In the genomic region with DNA sequence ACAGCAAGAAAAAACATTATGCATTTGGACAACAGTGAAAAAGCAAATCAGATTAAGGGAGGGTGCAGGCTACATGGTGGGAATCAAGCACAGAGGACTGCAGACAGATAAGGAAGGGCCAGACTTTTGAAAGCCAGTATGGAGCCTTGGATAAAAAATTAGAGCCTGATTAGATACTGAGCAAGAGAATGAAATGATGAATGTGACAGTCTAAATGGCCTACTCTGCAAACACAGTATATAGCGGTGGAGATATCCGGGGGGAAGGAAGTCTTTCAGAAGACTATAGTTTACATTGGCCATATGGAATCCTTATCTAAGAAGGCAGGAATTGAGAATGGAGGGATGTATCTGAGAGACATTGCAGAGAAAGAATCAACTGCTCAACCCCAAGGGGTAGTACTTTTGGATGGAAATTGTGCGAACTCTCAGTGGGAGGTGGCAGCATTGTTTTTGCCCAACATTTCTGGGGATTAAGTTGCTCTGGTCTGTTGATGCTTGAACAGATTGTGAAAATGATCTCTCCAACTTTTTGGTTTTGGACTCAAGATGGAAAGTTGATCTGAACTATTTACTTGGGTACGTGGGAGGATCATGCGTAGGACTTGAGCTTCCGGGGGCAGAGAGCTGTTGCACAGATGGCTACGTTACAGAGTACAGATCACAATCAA, we compare ENCODE assay signal across 25 cellular contexts.
"Had no signal": no experiment of that assay in that cellular context is flagged by ENCODE, and none has a peak within 500 bp of the region (broad histone marks: within the 10 kb centered on the region; RNA-seq: fewer than 3 reads in every experiment).

No MANE protein-coding gene starts in this region.

- H3K27ac ChIP-seq: KMS-11, Peyer's patch, RWPE1, SJCRH30 had no signal

- H3K4me3 ChIP-seq: Peyer's patch, SJCRH30 had no signal

- DNase-seq: activated CD4-positive, alpha-beta T cell treated with anti-CD3 and anti-CD28 coated beads for 48 hours; activated CD4-positive, alpha-beta T cell treated with anti-CD3 and anti-CD28 coated beads, Interleukin-2, amount 50 U/mL, for 48 hours; activated CD8-positive, alpha-beta memory T cell treated with anti-CD3 and anti-CD28 coated beads, Interleukin-2, amount 10 ng/mL, durations not matched to agents 7 days and 5 days; activated gamma-delta T cell; activated naive CD4-positive, alpha-beta T cell treated with anti-CD3 and anti-CD28 coated beads for 36 hours; activated T-cell treated with anti-CD3 and anti-CD28 coated beads, Interleukin-2, amount 50 U/mL, for 4 hours; MV-4-11; NCI-H1092 treated with DMSO at 0.1 percent for 48 hours; NCI-H1417 treated with DMSO at 0.1 percent for 48 hours; NCI-H1694; NCI-H2029; NCI-H2107; NCI-H510A treated with DMSO at 0.1 percent for 48 hours; NCI-H69; NK-92 treated with Interleukin-12 subunit alpha and Interleukin-12 subunit beta, amount 100 ng/mL, for 24 hours; OCI-M1; Peyer's patch; Right ventricle myocardium superior; SJCRH30; T-helper 17 cell; T-helper 9 cell had no signal

- H3K9me3 ChIP-seq: Peyer's patch, SJCRH30 had no signal

- H3K36me3 ChIP-seq: Peyer's patch, SJCRH30 had no signal

- ATAC-seq: activated CD4-positive, CD25-positive, alpha-beta regulatory T cell treated with anti-CD3 and anti-CD28 coated beads, Interleukin-2, amount 50 U/mL, for 24 hours; activated CD8-positive, alpha-beta memory T cell treated with anti-CD3 and anti-CD28 coated beads, Interleukin-2, amount 10 ng/mL, durations not matched to agents 7 days and 5 days; activated T-cell treated with anti-CD3 and anti-CD28 coated beads, Interleukin-2, amount 50 U/mL, for 4 hours; activated T-helper 17 cell treated with anti-CD3 and anti-CD28 coated beads, Interleukin-2, amount 50 U/mL, for 72 hours; T-helper 17 cell had no signal

- H3K4me1 ChIP-seq: Peyer's patch, SJCRH30 had no signal

- H3K27me3 ChIP-seq: Peyer's patch, SJCRH30 had no signal
